8 cellular contexts compared by ENCODE assay signal in the genomic region with DNA sequence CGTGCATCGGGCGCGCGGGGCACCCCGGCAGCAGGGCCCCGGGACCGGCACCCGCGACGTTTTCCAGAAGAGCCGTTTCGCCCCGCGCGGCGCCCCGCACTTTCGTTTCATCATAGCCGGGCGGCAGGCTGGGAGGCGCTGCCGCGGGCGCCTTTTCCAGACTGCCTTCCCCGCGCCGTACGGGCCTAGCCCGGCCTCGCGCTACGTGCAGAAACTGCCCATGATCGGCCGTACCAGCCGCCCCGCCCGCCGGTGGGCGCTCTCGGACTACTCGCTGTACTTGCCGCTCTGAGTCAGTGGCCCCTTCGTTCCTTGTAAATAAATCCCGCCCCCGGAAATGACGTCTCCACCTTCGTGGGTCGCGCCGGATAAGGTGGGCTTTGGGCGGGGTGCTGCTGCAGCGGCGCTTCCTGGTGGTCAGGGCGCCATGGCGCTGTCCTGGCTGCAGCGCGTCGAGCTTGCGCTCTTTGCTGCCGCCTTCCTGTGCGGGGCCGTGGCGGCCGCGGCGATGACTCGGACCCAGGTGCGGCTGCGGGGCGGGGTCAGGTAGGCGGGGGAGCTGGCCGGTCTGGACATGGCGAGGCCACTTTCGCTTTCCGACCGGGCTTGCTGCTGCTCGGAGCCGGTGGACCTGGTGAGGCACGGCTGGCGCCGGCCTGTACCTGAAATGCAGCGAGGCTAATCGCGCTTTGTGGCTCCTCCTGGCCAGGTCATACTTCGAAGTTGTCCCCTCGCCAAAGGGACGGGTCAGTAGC. TPM values are rescaled to one million over a fixed set of nuclear protein-coding genes. Genes with fewer than 3 reads are reported as not detected.
DNase-seq lines count a peak whose midpoint lies in the region; ATAC-seq and TF ChIP-seq lines count a peak whose summit lies in the region.

A gene with protein sequence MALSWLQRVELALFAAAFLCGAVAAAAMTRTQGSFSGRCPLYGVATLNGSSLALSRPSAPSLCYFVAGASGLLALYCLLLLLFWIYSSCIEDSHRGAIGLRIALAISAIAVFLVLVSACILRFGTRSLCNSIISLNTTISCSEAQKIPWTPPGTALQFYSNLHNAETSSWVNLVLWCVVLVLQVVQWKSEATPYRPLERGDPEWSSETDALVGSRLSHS (plus strand): TSS at position 398 of the 755 bp plus-strand sequence. CDS start 30 bp downstream, at position 428.

- no peaks in the 10 kb centered on the region for H3K9me3 ChIP-seq in colonic mucosa

- H3K27me3 ChIP-seq in BJ (ENCODE audit: control insufficient read depth, insufficient read depth, low read length), result no peaks in the 10 kb centered on the region
- no peaks in the 10 kb centered on the region for H3K27me3 ChIP-seq in colonic mucosa

- ATAC-seq in HG03442 (IDR thresholded peaks at IDR 0.05; ENCODE audit: unreplicated experiment) (peak; percentile 65), left lobe of liver (peak; percentile 84)

- intact Hi-C loops in colonic mucosa (cut with DNase I), result loop anchor here (5.0 kb wide), 1 partner anchor 75 kb away; no protein-coding TSS in a partner anchor

- H3K36me3 ChIP-seq in BJ (ENCODE audit: control insufficient read depth, insufficient read depth, low read length), result peaks cover 11% of the 10 kb centered on the region
- no peaks in the 10 kb centered on the region for H3K36me3 ChIP-seq in colonic mucosa

- H3K4me3 ChIP-seq in BJ (ENCODE audit: low read depth, low read length) (peak within 1 kb of the TSS; percentile 69), colonic mucosa (peak within 1 kb of the TSS; percentile 84)

- H3K27ac ChIP-seq in colonic mucosa, result peak within 1 kb of the TSS; percentile 99

- POLR2A ChIA-PET in BJ (lab: Charles Lee), result interaction anchor here (1.0 kb wide), 1 partner anchor 26 kb away, joined by 3 read pairs; a partner anchor contains a TSS

- H3K4me1 ChIP-seq in colonic mucosa, result peaks cover 10% of the 10 kb centered on the region

- CTCF ChIA-PET in BJ (lab: Yijun Ruan, JAX), result interaction anchor here (0.7 to 6.8 kb wide), 39 partner anchors 9 to 392 kb away, joined by 3 to 122 read pairs (median 5); a partner anchor contains a TSS

- TF ChIP-seq CTCF in BJ (IDR thresholded peaks at IDR 0.05; ENCODE audit: insufficient read depth, low read depth, low read length) (peak; percentile 82), colonic mucosa (IDR thresholded peaks at IDR 0.05) (no peak)

- DNase-seq in BJ (ENCODE audit: low read depth) (peak; percentile 82), GM19238 (ENCODE audit: insufficient read length, low spot score) (peak; percentile 93), NCI-H524 treated with DMSO at 0.1 percent for 48 hours (lab: John Stamatoyannopoulos, UW) (peak; percentile 68), colonic mucosa (peak; percentile 100), left lobe of liver (ENCODE audit: low spot score) (peak; percentile 98)
- peak; percentile 99 for DNase-seq in activated CD4-positive, alpha-beta T cell treated with anti-CD3 and anti-CD28 coated beads for 48 hours
- peak; percentile 97 for DNase-seq in stimulated activated CD4-positive, alpha-beta T cell treated with anti-CD3 and anti-CD28 coated beads, Interleukin-2, amount 100 ng/mL, for 4 hours (ENCODE audit: low read depth)

- peak within 1 kb of the TSS; percentile 97 to 99 for H3K9ac ChIP-seq in colonic mucosa (ENCODE audit: low read depth in 2 of 2, low read length in 2 of 2)

RNA-seq across cellular contexts. Expression of the gene that starts here (rescaled TPM):
- polyA plus RNA-seq in BJ (2011; rRNA removed), result 76.2 and 97.1 TPM in 2 replicates
- 50.7 and 110 TPM in 2 replicates for polyA minus RNA-seq in BJ (2011; rRNA and poly(A)+ RNA removed)
- total RNA-seq in colonic mucosa (10 to 100 TPM; 46.7 to 54.5 TPM), left lobe of liver (27.5 TPM)

Comparison
In these comparisons a context has a peak if more than half of its experiments do, and no peak if none do; other contexts are left out.
1. Peak in every context shown above with its lines: DNase-seq, ATAC-seq, H3K4me3 ChIP-seq and H3K27ac ChIP-seq.